ENCODE assay signal across 8 cellular contexts in the genomic region with DNA sequence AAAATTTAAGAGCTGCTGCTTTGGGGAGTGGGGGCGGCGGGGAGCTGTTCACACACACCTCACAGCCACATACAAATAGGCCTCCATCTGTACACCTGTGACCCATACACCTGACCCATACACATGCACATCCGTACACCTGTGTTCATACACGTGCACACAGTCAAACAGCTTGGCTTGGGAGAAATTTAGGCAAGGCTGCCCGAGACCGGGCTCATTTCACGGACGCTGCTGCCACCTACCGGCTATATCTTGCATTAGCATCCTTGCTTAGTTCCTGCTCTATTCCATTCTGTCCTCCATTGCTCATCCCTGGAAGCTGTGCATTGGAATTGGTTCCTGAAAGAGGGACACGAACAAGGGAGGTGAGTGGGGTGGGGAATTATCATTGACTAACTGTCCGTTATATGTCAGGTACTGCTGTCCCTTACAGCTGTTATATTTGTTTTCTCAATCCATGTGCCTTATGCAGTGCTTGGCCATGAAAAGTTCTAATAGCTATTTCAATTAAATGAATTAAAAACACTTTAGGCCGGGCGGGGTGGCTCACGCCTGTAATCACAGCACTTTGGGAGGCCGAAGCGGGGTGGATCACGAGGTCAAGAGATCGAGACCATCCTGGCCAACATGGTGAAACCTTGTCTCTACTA. TPM values are rescaled to one million over a fixed set of nuclear protein-coding genes. Genes with fewer than 3 reads are reported as not detected.
DNase-seq lines count a peak whose midpoint lies in the region; ATAC-seq and TF ChIP-seq lines count a peak whose summit lies in the region.

No MANE protein-coding gene starts in this region.

- H3K4me1 ChIP-seq in CD8-positive, alpha-beta T cell (ENCODE audit: insufficient read depth, low read length), result no peaks in the 10 kb centered on the region

- H3K27me3 ChIP-seq in CD8-positive, alpha-beta T cell (ENCODE audit: insufficient read depth, low read length), result no peaks in the 10 kb centered on the region

- CTCF ChIA-PET in CD8-positive, alpha-beta T cell (lab: Charles Lee), result interaction anchor here (0.6 to 11.7 kb wide), 94 partner anchors 9 to 791 kb away, joined by 3 to 238 read pairs (median 4); partner anchors contain the start of genes MED18, TAF12 and YTHDF2
- CTCF ChIA-PET in HEK293T (lab: Yijun Ruan, JAX), result interaction anchor here (0.6 to 2.8 kb wide), 30 partner anchors 9 to 518 kb away, joined by 3 to 33 read pairs (median 4); partner anchors contain the start of genes RNU11, TAF12 and YTHDF2

- no peaks in the 10 kb centered on the region for H3K36me3 ChIP-seq in CD8-positive, alpha-beta T cell (ENCODE audit: insufficient read depth, low read length)

- no peak overlapping the region for H3K27ac Mint-ChIP-seq in CD8-positive, alpha-beta T cell
- no peak overlapping the region for H3K27ac Mint-ChIP-seq in central memory CD8-positive, alpha-beta T cell (ENCODE audit: low read depth)

- H3K4me3 ChIP-seq in CD8-positive, alpha-beta T cell (ENCODE audit: low read depth, low read length), result no peak overlapping the region

- H3K9me3 Mint-ChIP-seq in CD8-positive, alpha-beta T cell, result no peaks in the 10 kb centered on the region
- no peaks in the 10 kb centered on the region for H3K9me3 Mint-ChIP-seq in central memory CD8-positive, alpha-beta T cell

- peak; percentile 97 for TF ChIP-seq CTCF in CD8-positive, alpha-beta T cell (IDR thresholded peaks at IDR 0.05)

- H3K27ac ChIP-seq in CD8-positive, alpha-beta T cell (ENCODE audit: low read depth, low read length), result no peak overlapping the region

- H3K36me3 Mint-ChIP-seq in CD8-positive, alpha-beta T cell, result no peaks in the 10 kb centered on the region
- H3K36me3 Mint-ChIP-seq in central memory CD8-positive, alpha-beta T cell (ENCODE audit: insufficient read depth), result peaks cover 2% of the 10 kb centered on the region

- no peaks in the 10 kb centered on the region for H3K9me3 ChIP-seq in CD8-positive, alpha-beta T cell (ENCODE audit: low read length)

- peak; percentile 83 for ATAC-seq in CD8-positive, alpha-beta T cell
- ATAC-seq in central memory CD8-positive, alpha-beta T cell (replicated peaks; ENCODE audit: extremely low read depth, poor library complexity, severe bottlenecking), result peak; percentile 66
- ATAC-seq in left colon (peak; percentile 80), HG03139 (IDR thresholded peaks at IDR 0.05; ENCODE audit: unreplicated experiment) (no peak)

- POLR2A ChIA-PET in CD8-positive, alpha-beta T cell (lab: Charles Lee), result interaction anchor here (0.6 to 1.7 kb wide), 9 partner anchors 10 to 989 kb away, joined by 3 to 6 read pairs (median 4); partner anchors contain the start of genes RNU11 and TAF12
- POLR2A ChIA-PET in HEK293T (lab: Yijun Ruan, JAX), result interaction anchor here (0.6 to 2.4 kb wide), 10 partner anchors 9 to 296 kb away, joined by 3 to 21 read pairs (median 4); partner anchors contain the start of genes RNU11, TAF12 and YTHDF2

- intact Hi-C loops in CD8-positive, alpha-beta T cell (cut with DNase I, micrococcal nuclease), result loop anchor here (1.0 to 10.0 kb wide), 10 partner anchors 92 to 1022 kb away; partner anchors contain the start of gene TAF12 (in 1 of the 2)
- intact Hi-C loops in left colon (cut with DNase I, micrococcal nuclease), result loop anchor here (2.0 to 5.0 kb wide), 4 partner anchors 92 to 365 kb away; no protein-coding TSS in a partner anchor

- peaks cover 9% of the 10 kb centered on the region for H3K27me3 Mint-ChIP-seq in CD8-positive, alpha-beta T cell (ENCODE audit: low read depth)
- peaks cover 13% of the 10 kb centered on the region for H3K27me3 Mint-ChIP-seq in central memory CD8-positive, alpha-beta T cell

- no peak overlapping the region for H3K4me3 Mint-ChIP-seq in CD8-positive, alpha-beta T cell
- H3K4me3 Mint-ChIP-seq in central memory CD8-positive, alpha-beta T cell, result no peak overlapping the region

- H3K4me1 Mint-ChIP-seq in CD8-positive, alpha-beta T cell (ENCODE audit: low read depth), result peaks cover 10% of the 10 kb centered on the region
- peaks cover 7% of the 10 kb centered on the region for H3K4me1 Mint-ChIP-seq in central memory CD8-positive, alpha-beta T cell

- DNase-seq in CD8-positive, alpha-beta T cell, result peak; percentile 49 to 87 (median 70)
- DNase-seq in HEK293T (ENCODE audit: extremely low spot score), result peak; percentile 92
- DNase-seq in NCI-H345 (lab: John Stamatoyannopoulos, UW), result peak; percentile 80
- DNase-seq in activated CD4-positive, CD25-positive, alpha-beta regulatory T cell treated with anti-CD3 and anti-CD28 coated beads, Interleukin-2, amount 50 U/mL, for 72 hours, result peak; percentile 75
- peak; percentile 59 to 67 for DNase-seq in central memory CD8-positive, alpha-beta T cell (ENCODE audit: low spot score in 2 of 2)
- DNase-seq in left colon, result peak; percentile 47 to 79
- peak; percentile 81 for DNase-seq in stimulated activated CD4-positive, alpha-beta T cell treated with anti-CD3 and anti-CD28 coated beads, Interleukin-4, amount 100 ng/mL, for 24 hours

TF ChIP-seq in HEK293T, 16 proteins besides CTCF, POLR2A, EP300 and RAD21:
- no peak for TF ChIP-seq LEF1 (IDR thresholded peaks at IDR 0.05; ENCODE audit: borderline replicate concordance)
- no peak for TF ChIP-seq FOXM1 (IDR thresholded peaks at IDR 0.05; ENCODE audit: borderline replicate concordance)
- TF ChIP-seq SUZ12 (IDR thresholded peaks at IDR 0.05), result no peak
- no peak; the same call in 1 of the 2 replicates for TF ChIP-seq CTBP1 (IDR thresholded peaks at IDR 0.05; ENCODE audit: borderline replicate concordance)
- no peak for TF ChIP-seq NFRKB (IDR thresholded peaks at IDR 0.05)
- TF ChIP-seq L3MBTL2 (conservative IDR thresholded peaks at IDR 0.05), result no peak
- TF ChIP-seq ELF4 (IDR thresholded peaks at IDR 0.05), result no peak
- TF ChIP-seq ARNT (IDR thresholded peaks at IDR 0.05), result no peak
- TF ChIP-seq HDGF (IDR thresholded peaks at IDR 0.05; ENCODE audit: borderline replicate concordance), result no peak
- no peak for TF ChIP-seq FOXA1 (IDR thresholded peaks at IDR 0.05)
- no peak for TF ChIP-seq SP1 (IDR thresholded peaks at IDR 0.05)
- TF ChIP-seq PKNOX1 (IDR thresholded peaks at IDR 0.05), result no peak
- TF ChIP-seq TARDBP (IDR thresholded peaks at IDR 0.05), result no peak
- TF ChIP-seq FOXK2 (IDR thresholded peaks at IDR 0.05), result no peak
- no peak for TF ChIP-seq BHLHE40 (IDR thresholded peaks at IDR 0.05; ENCODE audit: borderline replicate concordance)

RNA-seq across cellular contexts. Expression of gene EPB41, which starts 37.1 kb away (rescaled TPM):
- 100 to 1,000 TPM; 109 to 117 TPM for total RNA-seq in CD8-positive, alpha-beta T cell
- 10 to 100 TPM; 68.0 to 78.7 TPM for total RNA-seq in left colon
